ENCODE assay signal across 1 cellular context in the genomic region with DNA sequence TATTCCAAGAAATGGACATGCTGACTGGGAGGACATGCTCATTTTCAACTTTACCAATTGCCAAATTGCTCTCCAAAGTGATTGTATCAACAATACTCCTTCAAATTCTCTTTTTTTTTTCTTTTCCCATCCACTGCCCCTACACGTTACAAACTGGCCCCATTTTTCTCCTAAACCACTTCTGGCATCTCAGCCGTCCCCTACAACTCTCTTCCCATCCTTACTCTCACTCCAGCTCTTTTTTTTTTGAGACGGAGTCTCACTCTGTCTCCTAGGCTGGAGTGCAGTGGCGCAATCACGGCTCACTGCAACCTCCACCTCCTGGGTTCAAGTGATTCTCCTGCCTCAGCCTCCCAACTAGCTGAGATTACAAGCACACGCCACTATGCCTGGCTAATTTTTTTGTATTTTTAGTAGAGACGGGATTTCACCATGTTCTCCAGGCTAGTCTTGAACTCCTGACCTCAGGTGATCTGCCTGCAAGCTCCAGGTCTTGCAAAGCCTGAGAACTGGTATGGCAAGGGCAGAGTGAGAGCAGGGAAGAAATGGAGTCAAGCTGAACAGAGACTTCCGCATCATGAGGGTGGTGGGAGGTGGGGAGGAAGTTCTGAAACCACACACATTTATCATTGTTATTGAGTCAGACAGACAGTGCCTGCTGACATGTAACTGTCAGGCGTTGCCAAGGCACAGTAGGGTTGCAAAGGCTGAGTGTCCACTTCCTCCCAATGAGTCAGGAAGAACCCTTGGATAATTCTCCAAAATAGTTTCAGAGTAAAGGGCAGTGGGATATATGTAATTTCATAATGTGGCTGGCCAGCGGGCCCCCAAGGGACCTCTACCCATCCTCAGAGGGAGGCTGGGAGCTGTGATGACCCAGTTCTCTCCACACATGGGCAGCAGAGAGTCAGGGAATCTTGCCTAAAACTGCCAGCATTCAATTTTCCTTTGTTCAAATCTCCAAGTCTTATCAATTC.
TF ChIP-seq lines count a peak whose summit lies in the region.

No MANE protein-coding gene starts in this region.

TF ChIP-seq in K562, 482 proteins besides CTCF, POLR2A, EP300 and RAD21 (continued from another document and continues in another):
- TF ChIP-seq HLTF (IDR thresholded peaks at IDR 0.05) (no peak), KLF16 (IDR thresholded peaks at IDR 0.05) (0 out of 2 replicates have a peak, but pooled peaks have one; percentile 15), ZNF174 (CRISPR knock-in tag; IDR thresholded peaks at IDR 0.05) (no peak), ATF3 (IDR thresholded peaks at IDR 0.05) (peak; percentile 88), ATF3 (CRISPR knock-in tag; conservative IDR thresholded peaks at IDR 0.05) (peak; percentile 23; the same call in 1 of the 2 replicates), KDM1A (IDR thresholded peaks at IDR 0.05) (peak in 1 of 2 experiments; percentile 66; a peak in 3 of 4 replicates), XRCC4 (IDR thresholded peaks at IDR 0.05; ENCODE audit: extremely low read depth, insufficient read depth, insufficient read length) (no peak), ZBTB8A (IDR thresholded peaks at IDR 0.05; ENCODE audit: partially characterized antibody) (no peak), RAD51 (IDR thresholded peaks at IDR 0.05; ENCODE audit: borderline replicate concordance, low read depth) (0 out of 2 replicates have a peak, but pooled peaks have one; percentile 6), ZNF175 (CRISPR knock-in tag; IDR thresholded peaks at IDR 0.05; ENCODE audit: low read depth) (peak; percentile 95), NR2F6 (CRISPR knock-in tag; IDR thresholded peaks at IDR 0.05) (no peak), ETV1 (tag; conservative IDR thresholded peaks at IDR 0.05; ENCODE audit: low read depth) (peak; percentile 99), ZKSCAN1 (IDR thresholded peaks at IDR 0.05; ENCODE audit: low read depth, low read length) (peak; percentile 88), ZBTB43 (CRISPR knock-in tag; IDR thresholded peaks at IDR 0.05) (no peak), MTA2 (IDR thresholded peaks at IDR 0.05; ENCODE audit: low read depth) (no peak), DACH1 (IDR thresholded peaks at IDR 0.05; ENCODE audit: partially characterized antibody) (no peak), PTRF (tag; IDR thresholded peaks at IDR 0.05) (no peak), WHSC1 (IDR thresholded peaks at IDR 0.05; ENCODE audit: low read length) (no peak), ZNF445 (CRISPR knock-in tag; IDR thresholded peaks at IDR 0.05; ENCODE audit: low read depth) (no peak), MCM7 (IDR thresholded peaks at IDR 0.05) (no peak), FOS (IDR thresholded peaks at IDR 0.05; ENCODE audit: extremely low read depth, insufficient read length) (peak; percentile 42), POLR2B (IDR thresholded peaks at IDR 0.05; ENCODE audit: low read depth, partially characterized antibody) (no peak), ZNF764 (CRISPR knock-in tag; IDR thresholded peaks at IDR 0.05; ENCODE audit: low read depth) (no peak), ZBTB26 (CRISPR knock-in tag; IDR thresholded peaks at IDR 0.05) (0 out of 2 replicates have a peak, but pooled peaks have one; percentile 6), CLOCK (CRISPR knock-in tag; IDR thresholded peaks at IDR 0.05; ENCODE audit: borderline replicate concordance) (no peak), CEBPB (tag; IDR thresholded peaks at IDR 0.05) (peak; percentile 91), ZBTB1 (CRISPR knock-in tag; IDR thresholded peaks at IDR 0.05; ENCODE audit: borderline replicate concordance, low read depth) (no peak; the same call in 1 of the 2 replicates), CHAMP1 (IDR thresholded peaks at IDR 0.05) (no peak), FOXM1 (IDR thresholded peaks at IDR 0.05; ENCODE audit: low read depth) (0 out of 2 replicates have a peak, but pooled peaks have one; percentile 9), FOXM1 (CRISPR knock-in tag; IDR thresholded peaks at IDR 0.05; ENCODE audit: low read depth) (no peak), ZNF668 (CRISPR knock-in tag; IDR thresholded peaks at IDR 0.05) (no peak), CREBBP (IDR thresholded peaks at IDR 0.05; ENCODE audit: low read depth, low read length) (no peak), GABPA (tag; conservative IDR thresholded peaks at IDR 0.05; ENCODE audit: low read depth) (peak; percentile 80), NCOA6 (IDR thresholded peaks at IDR 0.05) (no peak), LCOR (CRISPR knock-in tag; IDR thresholded peaks at IDR 0.05) (no peak; the same call in 1 of the 2 replicates), ILK (tag; IDR thresholded peaks at IDR 0.05; ENCODE audit: borderline replicate concordance, low read depth) (no peak), MTA3 (IDR thresholded peaks at IDR 0.05; ENCODE audit: borderline replicate concordance) (no peak; the same call in 1 of the 2 replicates), GABPB1 (CRISPR knock-in tag; IDR thresholded peaks at IDR 0.05) (peak; percentile 75), MAFF (IDR thresholded peaks at IDR 0.05; ENCODE audit: low read length) (peak; percentile 17; the same call in 1 of the 2 replicates)
- TF ChIP-seq, protein P1, sequence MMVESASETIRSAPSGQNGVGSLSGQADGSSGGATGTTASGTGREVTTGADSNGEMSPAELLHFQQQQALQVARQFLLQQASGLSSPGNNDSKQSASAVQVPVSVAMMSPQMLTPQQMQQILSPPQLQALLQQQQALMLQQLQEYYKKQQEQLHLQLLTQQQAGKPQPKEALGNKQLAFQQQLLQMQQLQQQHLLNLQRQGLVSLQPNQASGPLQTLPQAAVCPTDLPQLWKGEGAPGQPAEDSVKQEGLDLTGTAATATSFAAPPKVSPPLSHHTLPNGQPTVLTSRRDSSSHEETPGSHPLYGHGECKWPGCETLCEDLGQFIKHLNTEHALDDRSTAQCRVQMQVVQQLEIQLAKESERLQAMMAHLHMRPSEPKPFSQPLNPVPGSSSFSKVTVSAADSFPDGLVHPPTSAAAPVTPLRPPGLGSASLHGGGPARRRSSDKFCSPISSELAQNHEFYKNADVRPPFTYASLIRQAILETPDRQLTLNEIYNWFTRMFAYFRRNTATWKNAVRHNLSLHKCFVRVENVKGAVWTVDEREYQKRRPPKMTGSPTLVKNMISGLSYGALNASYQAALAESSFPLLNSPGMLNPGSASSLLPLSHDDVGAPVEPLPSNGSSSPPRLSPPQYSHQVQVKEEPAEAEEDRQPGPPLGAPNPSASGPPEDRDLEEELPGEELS (CRISPR knock-in tag; IDR thresholded peaks at IDR 0.05; ENCODE audit: borderline replicate concordance), result no peak
- TF ChIP-seq, protein P2, sequence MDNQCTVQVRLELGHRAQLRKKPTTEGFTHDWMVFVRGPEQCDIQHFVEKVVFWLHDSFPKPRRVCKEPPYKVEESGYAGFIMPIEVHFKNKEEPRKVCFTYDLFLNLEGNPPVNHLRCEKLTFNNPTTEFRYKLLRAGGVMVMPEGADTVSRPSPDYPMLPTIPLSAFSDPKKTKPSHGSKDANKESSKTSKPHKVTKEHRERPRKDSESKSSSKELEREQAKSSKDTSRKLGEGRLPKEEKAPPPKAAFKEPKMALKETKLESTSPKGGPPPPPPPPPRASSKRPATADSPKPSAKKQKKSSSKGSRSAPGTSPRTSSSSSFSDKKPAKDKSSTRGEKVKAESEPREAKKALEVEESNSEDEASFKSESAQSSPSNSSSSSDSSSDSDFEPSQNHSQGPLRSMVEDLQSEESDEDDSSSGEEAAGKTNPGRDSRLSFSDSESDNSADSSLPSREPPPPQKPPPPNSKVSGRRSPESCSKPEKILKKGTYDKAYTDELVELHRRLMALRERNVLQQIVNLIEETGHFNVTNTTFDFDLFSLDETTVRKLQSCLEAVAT (IDR thresholded peaks at IDR 0.05), result peak in 1 of 2 experiments; percentile 91; a peak in 2 of 4 replicates
- TF ChIP-seq, protein P3, sequence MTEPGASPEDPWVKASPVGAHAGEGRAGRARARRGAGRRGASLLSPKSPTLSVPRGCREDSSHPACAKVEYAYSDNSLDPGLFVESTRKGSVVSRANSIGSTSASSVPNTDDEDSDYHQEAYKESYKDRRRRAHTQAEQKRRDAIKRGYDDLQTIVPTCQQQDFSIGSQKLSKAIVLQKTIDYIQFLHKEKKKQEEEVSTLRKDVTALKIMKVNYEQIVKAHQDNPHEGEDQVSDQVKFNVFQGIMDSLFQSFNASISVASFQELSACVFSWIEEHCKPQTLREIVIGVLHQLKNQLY (CRISPR knock-in tag; conservative IDR thresholded peaks at IDR 0.05), result no peak
- TF ChIP-seq, protein P4, sequence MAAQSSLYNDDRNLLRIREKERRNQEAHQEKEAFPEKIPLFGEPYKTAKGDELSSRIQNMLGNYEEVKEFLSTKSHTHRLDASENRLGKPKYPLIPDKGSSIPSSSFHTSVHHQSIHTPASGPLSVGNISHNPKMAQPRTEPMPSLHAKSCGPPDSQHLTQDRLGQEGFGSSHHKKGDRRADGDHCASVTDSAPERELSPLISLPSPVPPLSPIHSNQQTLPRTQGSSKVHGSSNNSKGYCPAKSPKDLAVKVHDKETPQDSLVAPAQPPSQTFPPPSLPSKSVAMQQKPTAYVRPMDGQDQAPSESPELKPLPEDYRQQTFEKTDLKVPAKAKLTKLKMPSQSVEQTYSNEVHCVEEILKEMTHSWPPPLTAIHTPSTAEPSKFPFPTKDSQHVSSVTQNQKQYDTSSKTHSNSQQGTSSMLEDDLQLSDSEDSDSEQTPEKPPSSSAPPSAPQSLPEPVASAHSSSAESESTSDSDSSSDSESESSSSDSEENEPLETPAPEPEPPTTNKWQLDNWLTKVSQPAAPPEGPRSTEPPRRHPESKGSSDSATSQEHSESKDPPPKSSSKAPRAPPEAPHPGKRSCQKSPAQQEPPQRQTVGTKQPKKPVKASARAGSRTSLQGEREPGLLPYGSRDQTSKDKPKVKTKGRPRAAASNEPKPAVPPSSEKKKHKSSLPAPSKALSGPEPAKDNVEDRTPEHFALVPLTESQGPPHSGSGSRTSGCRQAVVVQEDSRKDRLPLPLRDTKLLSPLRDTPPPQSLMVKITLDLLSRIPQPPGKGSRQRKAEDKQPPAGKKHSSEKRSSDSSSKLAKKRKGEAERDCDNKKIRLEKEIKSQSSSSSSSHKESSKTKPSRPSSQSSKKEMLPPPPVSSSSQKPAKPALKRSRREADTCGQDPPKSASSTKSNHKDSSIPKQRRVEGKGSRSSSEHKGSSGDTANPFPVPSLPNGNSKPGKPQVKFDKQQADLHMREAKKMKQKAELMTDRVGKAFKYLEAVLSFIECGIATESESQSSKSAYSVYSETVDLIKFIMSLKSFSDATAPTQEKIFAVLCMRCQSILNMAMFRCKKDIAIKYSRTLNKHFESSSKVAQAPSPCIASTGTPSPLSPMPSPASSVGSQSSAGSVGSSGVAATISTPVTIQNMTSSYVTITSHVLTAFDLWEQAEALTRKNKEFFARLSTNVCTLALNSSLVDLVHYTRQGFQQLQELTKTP (IDR thresholded peaks at IDR 0.05; ENCODE audit: low read depth in 1 of 2, partially characterized antibody in 2 of 2), result peak; percentile 42 to 58
